ENCODE assay signal across 1 cellular context in genomic region chr17:67399676-67400075, GRCh38.
TF ChIP-seq lines count a peak whose summit lies in the region.

No MANE protein-coding gene starts in this region.

TF ChIP-seq in IMR-90, 13 proteins besides CTCF, POLR2A, EP300 and RAD21 (continued from another document):
- no peak for TF ChIP-seq MAZ (IDR thresholded peaks at IDR 0.05; ENCODE audit: borderline replicate concordance, low read depth, low read length)
TF ChIP-seq in IMR-90: peak in this region for 0.
